ENCODE assay signal across 8 cellular contexts in genomic region chr19:51593138-51593890, GRCh38. TPM values are rescaled to one million over a fixed set of nuclear protein-coding genes. Genes with fewer than 3 reads are reported as not detected.
A peak's percentile ranks its signal among the peaks of the same experiment; 100 is the strongest.
DNase-seq lines count a peak whose midpoint lies in the region; ATAC-seq and TF ChIP-seq lines count a peak whose summit lies in the region.

No MANE protein-coding gene starts in this region.

- H3K27ac ChIP-seq in left ventricle myocardium inferior (replicated peaks) (peak overlapping the region; percentile 77), uterus (no peak overlapping the region)

- H3K4me3 ChIP-seq in left ventricle myocardium inferior (peak overlapping the region; percentile 78), astrocyte of the spinal cord (ENCODE audit: low read depth, low read length) (peak overlapping the region; percentile 89), uterus (peak overlapping the region; percentile 51 to 60)

- H3K4me1 Mint-ChIP-seq in memory B cell = peaks cover 42% of the 10 kb centered on the region

- no peak for TF ChIP-seq CTCF in left ventricle myocardium inferior (IDR thresholded peaks at IDR 0.05; ENCODE audit: borderline replicate concordance)
- TF ChIP-seq CTCF in astrocyte of the spinal cord (IDR thresholded peaks at IDR 0.05; ENCODE audit: low read depth, low read length) = no peak
- no peak for TF ChIP-seq CTCF in uterus (IDR thresholded peaks at IDR 0.05)
- TF ChIP-seq CTCF in omental fat pad (IDR thresholded peaks at IDR 0.05) = no peak

- DNase-seq in left ventricle myocardium inferior = no peak
- no peak for DNase-seq in cardiac septum (ENCODE audit: low spot score)
- no peak for DNase-seq in astrocyte of the spinal cord (ENCODE audit: low read depth, low spot score)
- DNase-seq in memory B cell (ENCODE audit: low spot score in 2 of 2) = no peak
- no peak for DNase-seq in uterus
- DNase-seq in omental fat pad (ENCODE audit: low spot score) = no peak

- peaks cover 14% of the 10 kb centered on the region for H3K27me3 ChIP-seq in left ventricle myocardium inferior (ENCODE audit: low read depth)
- H3K27me3 ChIP-seq in uterus = no peaks in the 10 kb centered on the region

- no peaks in the 10 kb centered on the region for H3K27me3 Mint-ChIP-seq in memory B cell

- H3K27ac Mint-ChIP-seq in memory B cell = no peak overlapping the region

- ATAC-seq in memory B cell (ENCODE audit: low read depth) = no peak
- ATAC-seq in GM18861 (IDR thresholded peaks at IDR 0.05; ENCODE audit: unreplicated experiment) = no peak
- no peak for ATAC-seq in HG03095 (IDR thresholded peaks at IDR 0.05; ENCODE audit: unreplicated experiment)
- no peak for ATAC-seq in omental fat pad (ENCODE audit: low FRiP score)

- peaks cover 4% of the 10 kb centered on the region for H3K9me3 ChIP-seq in left ventricle myocardium inferior (replicated peaks)
- peaks cover 0 to 1% of the 10 kb centered on the region in 2 donors for H3K9me3 ChIP-seq in uterus

- TF ChIP-seq POLR2A in uterus (IDR thresholded peaks at IDR 0.05) = no peak

- peaks cover 2% of the 10 kb centered on the region for H3K36me3 Mint-ChIP-seq in memory B cell

- intact Hi-C loops in left ventricle myocardium inferior (cut with micrococcal nuclease) (no loop called here), cardiac septum (cut with DNase I) (loop anchor here (10.0 kb wide), 1 partner anchor 489 kb away; the partner anchor contains the start of gene CTU1), uterus (cut with DNase I; ENCODE audit: low total_unique reads) (loop anchor here (10.0 kb wide), 1 partner anchor 479 kb away; no protein-coding TSS in a partner anchor)

- H3K9me3 Mint-ChIP-seq in memory B cell = no peaks in the 10 kb centered on the region

- H3K4me1 ChIP-seq in left ventricle myocardium inferior (peaks cover 22% of the 10 kb centered on the region), uterus (peaks cover 0 to 8% of the 10 kb centered on the region in 2 donors)

- in situ Hi-C loops in astrocyte of the spinal cord (cut with HindIII; ENCODE audit: low sequenced_read_pairs) = no loop called here

- H3K36me3 ChIP-seq in left ventricle myocardium inferior (peaks cover 3% of the 10 kb centered on the region), uterus (no peaks in the 10 kb centered on the region)

- peak overlapping the region; percentile 99 for H3K4me3 Mint-ChIP-seq in memory B cell

RNA-seq across cellular contexts. Expression of gene ZNF175, which starts 22.2 kb away (rescaled TPM):
- total RNA-seq in left ventricle myocardium inferior (7.3 TPM), cardiac septum (7.8 TPM), uterus (10 to 100 TPM in 2 of 4 donors, 1 to 10 TPM in 2; 4.1 to 17.8 (median 9.3) TPM), omental fat pad (10 to 100 TPM in 1 of 4 donors, 1 to 10 TPM in 3; 2.2 to 11.5 (median 6.0) TPM)

RNA-seq across cellular contexts. Expression of gene SIGLEC5, which starts 36.9 kb away (rescaled TPM):
- total RNA-seq in left ventricle myocardium inferior (not detected), cardiac septum (0.94 TPM), uterus (1 to 10 TPM in 1 of 4 donors, under 1 TPM in 2, not detected in 1; 0.41 to 6.8 (median 0.85) TPM), omental fat pad (under 1 TPM in 1 of 4 donors, not detected in 3; 0.19 TPM)

RNA-seq across cellular contexts. Expression of gene SIGLEC14, which starts 53.3 kb away (rescaled TPM):
- 0.33 TPM for total RNA-seq in left ventricle myocardium inferior
- total RNA-seq in cardiac septum = 1.2 TPM
- total RNA-seq in uterus = 1 to 10 TPM in 2 of 4 donors, under 1 TPM in 1, not detected in 1; 0.69 to 3.5 (median 1.0) TPM
- total RNA-seq in omental fat pad = 10 to 100 TPM in 2 of 4 donors, 1 to 10 TPM in 1, not detected in 1; 1.9 to 12.6 (median 12.2) TPM
